8 cellular contexts compared by ENCODE assay signal in the genomic region with DNA sequence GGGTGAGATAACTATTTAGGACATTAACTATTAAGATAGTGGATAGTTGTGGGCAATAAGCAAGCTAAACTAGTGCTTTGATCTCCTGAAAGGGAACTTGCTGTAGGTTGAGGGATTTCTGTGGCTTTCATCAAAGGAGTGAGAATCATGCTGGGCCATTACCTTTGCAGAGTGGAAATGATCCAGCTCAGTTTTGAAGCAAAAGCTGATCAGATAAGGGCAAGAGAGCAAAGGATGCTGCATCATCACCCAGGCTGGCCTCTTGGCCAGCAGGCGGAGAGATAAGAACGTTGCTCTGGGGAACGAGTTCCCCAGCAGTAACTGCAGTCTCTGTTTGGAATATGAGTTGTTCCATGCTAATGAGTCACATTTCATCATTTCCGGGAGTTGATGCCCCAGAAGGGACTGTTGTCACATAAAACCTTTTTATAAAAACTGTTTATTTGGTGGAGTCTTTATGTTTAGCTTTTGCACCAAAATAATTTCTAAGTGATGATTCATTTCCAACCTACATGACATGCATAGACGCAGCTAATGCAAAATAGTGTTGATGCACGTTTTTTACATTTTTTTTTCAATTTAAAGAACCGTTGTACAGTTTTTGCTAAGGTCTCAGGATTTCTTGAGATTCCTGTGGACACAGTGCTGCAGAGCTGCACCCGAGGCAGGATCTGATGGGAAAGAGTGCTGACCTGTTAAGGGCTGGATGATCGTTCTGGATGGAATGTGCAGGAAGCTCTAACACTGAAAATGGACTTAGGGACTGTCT.
DNase-seq lines count a peak whose midpoint lies in the region; ATAC-seq and TF ChIP-seq lines count a peak whose summit lies in the region.

No MANE protein-coding gene starts in this region.

- no peak overlapping the region for H3K9ac ChIP-seq in neural progenitor cell

- no peak for ATAC-seq in HG02884 (IDR thresholded peaks at IDR 0.05; ENCODE audit: unreplicated experiment)

- no peak overlapping the region for H2AFZ ChIP-seq in neural progenitor cell (replicated peaks)

- CTCF ChIA-PET in RWPE1 (lab: Yijun Ruan, JAX), result interaction anchor here (0.6 to 1.1 kb wide), 5 partner anchors 34 to 116 kb away, joined by 3 to 4 read pairs (median 3); no protein-coding TSS in a partner anchor

- POLR2A ChIA-PET in RWPE1 (lab: Yijun Ruan, JAX; ENCODE audit: low non-redundant PET), result interaction anchor here (0.6 kb wide), 1 partner anchor 44 kb away, joined by 8 read pairs; no protein-coding TSS in a partner anchor

- H3K27me3 ChIP-seq in neural progenitor cell, result no peaks in the 10 kb centered on the region

- H3K27ac Mint-ChIP-seq in neural progenitor cell, result no peak overlapping the region

- H3K4me3 ChIP-seq in retinal pigment epithelial cell (ENCODE audit: low read length) (peak overlapping the region; percentile 15), neural progenitor cell (no peak overlapping the region)

- H3K36me3 ChIP-seq in neural progenitor cell, result no peaks in the 10 kb centered on the region

- no peaks in the 10 kb centered on the region for H3K9me3 Mint-ChIP-seq in neural progenitor cell

- H3K4me1 Mint-ChIP-seq in neural progenitor cell, result peaks cover 5% of the 10 kb centered on the region

- no peaks in the 10 kb centered on the region for H3K9me3 ChIP-seq in neural progenitor cell (ENCODE audit: low read depth)

- H3K4me1 ChIP-seq in neural progenitor cell, result no peaks in the 10 kb centered on the region

- H3K27me3 Mint-ChIP-seq in neural progenitor cell (ENCODE audit: insufficient read depth, low read depth), result no peaks in the 10 kb centered on the region

- no peak overlapping the region for H3K4me3 Mint-ChIP-seq in neural progenitor cell

- no peaks in the 10 kb centered on the region for H3K36me3 Mint-ChIP-seq in neural progenitor cell

- no peaks in the 10 kb centered on the region for H4K20me1 ChIP-seq in neural progenitor cell (ENCODE audit: low read depth)

- TF ChIP-seq CTCF in RWPE1 (conservative IDR thresholded peaks at IDR 0.05; ENCODE audit: low read depth) (no peak), retinal pigment epithelial cell (conservative IDR thresholded peaks at IDR 0.05; ENCODE audit: low read depth, low read length) (peak; percentile 47), neural progenitor cell (IDR thresholded peaks at IDR 0.05) (no peak)

- H3K4me2 ChIP-seq in neural progenitor cell, result no peak overlapping the region

- H3F3A ChIP-seq in neural progenitor cell (ENCODE audit: low read depth), result no peaks in the 10 kb centered on the region

- DNase-seq in GM04504 (ENCODE audit: low read depth), result peak; percentile 70
- DNase-seq in RWPE1 (ENCODE audit: low spot score), result peak; percentile 92
- peak; percentile 88 for DNase-seq in dedifferentiated amniotic fluid mesenchymal stem cell (ENCODE audit: extremely low spot score)
- peak; percentile 30 for DNase-seq in retinal pigment epithelial cell (ENCODE audit: low read depth)
- no peak for DNase-seq in substantia nigra (lab: John Stamatoyannopoulos, UW)
- DNase-seq in cortex of kidney (lab: John Stamatoyannopoulos, UW), result no peak
- DNase-seq in neural progenitor cell (ENCODE audit: low spot score), result no peak

- H3K79me2 ChIP-seq in neural progenitor cell (ENCODE audit: low read depth), result no peaks in the 10 kb centered on the region

- H3K27ac ChIP-seq in RWPE1, result peak overlapping the region; percentile 52; the same call in 1 of the 2 replicates
- H3K27ac ChIP-seq in substantia nigra (ENCODE audit: low read depth, low read length, poor library complexity, severe bottlenecking), result no peak overlapping the region
- no peak overlapping the region for H3K27ac ChIP-seq in neural progenitor cell

Comparison
In these comparisons a context has a peak if more than half of its experiments do, and no peak if none do; other contexts are left out.
1. DNase-seq: peak in GM04504 (single experiment), RWPE1 (single experiment), dedifferentiated amniotic fluid mesenchymal stem cell (single experiment) and retinal pigment epithelial cell (single experiment); none in substantia nigra (0 of 49), cortex of kidney (single experiment) and neural progenitor cell (single experiment).